19 cellular contexts compared by ENCODE assay signal in genomic region chr1:226884966-226885820, GRCh38. TPM values are rescaled to one million over a fixed set of nuclear protein-coding genes. Genes with fewer than 3 reads are reported as not detected.
DNase-seq lines count a peak whose midpoint lies in the region; ATAC-seq, FAIRE-seq and TF ChIP-seq lines count a peak whose summit lies in the region.
"Had no signal": no experiment of that assay in that cellular context is flagged by ENCODE, and none has a peak within 500 bp of the region (broad histone marks: within the 10 kb centered on the region; RNA-seq: fewer than 3 reads in every experiment).

No MANE protein-coding gene starts in this region.

- FAIRE-seq in frontal cortex (lab: Jason Lieb, UNC) = no peak
- FAIRE-seq: kidney had no signal

- POLR2A ChIA-PET in CD4-positive, alpha-beta memory T cell (lab: Charles Lee; ENCODE audit: partially characterized antibody) = interaction anchor here (1.5 to 4.1 kb wide), 2 partner anchors 54 to 679 kb away, joined by 3 to 64 read pairs; partner anchors contain the start of genes COQ8A and ZNF678

- DNase-seq in CD4-positive, alpha-beta memory T cell = no peak
- DNase-seq in NCI-H82 treated with DMSO at 0.1 percent for 48 hours (lab: John Stamatoyannopoulos, UW; ENCODE audit: unreplicated experiment) (peak; percentile 34), endodermal cell (peak; percentile 56), lower leg skin (ENCODE audit: low spot score in 2 of 2) (no peak), frontal cortex (ENCODE audit: low spot score in 2 of 2) (no peak)
- DNase-seq: activated CD4-positive, CD25-positive, alpha-beta regulatory T cell treated with anti-CD3 and anti-CD28 coated beads, Interleukin-2, amount 50 U/mL, for 72 hours; C1 segment of cervical spinal cord; colonic mucosa; DND-41; HCEC 1CT; heart right ventricle; kidney; NCI-H1417; RPMI8226; SW 1271 had no signal

- H3K4me3 Mint-ChIP-seq in CD4-positive, alpha-beta memory T cell = peak overlapping the region in 5 of 8 donors; percentile 22 to 56 (median 45)
- H3K4me3 Mint-ChIP-seq in endodermal cell = no peak overlapping the region
- H3K4me3 Mint-ChIP-seq: mesothelial cell of epicardium had no signal

- no peaks in the 10 kb centered on the region; the same call in 1 of the 2 replicates for H3K36me3 ChIP-seq in BLaER1
- no peaks in the 10 kb centered on the region for H3K36me3 ChIP-seq in CD4-positive, alpha-beta memory T cell (ENCODE audit: insufficient read depth, low read length)
- peaks cover 51% of the 10 kb centered on the region for H3K36me3 ChIP-seq in endodermal cell (ENCODE audit: control insufficient read depth, insufficient read depth, low read length)
- H3K36me3 ChIP-seq: colonic mucosa had no signal

- ATAC-seq in HG03521 (IDR thresholded peaks at IDR 0.05; ENCODE audit: unreplicated experiment) (no peak), HG02623 (IDR thresholded peaks at IDR 0.05; ENCODE audit: unreplicated experiment) (no peak)

- H3K27ac ChIP-seq in BLaER1 (peak overlapping the region; percentile 74), endodermal cell (ENCODE audit: low read depth, low read length) (no peak overlapping the region)
- H3K27ac ChIP-seq in CD4-positive, alpha-beta memory T cell (ENCODE audit: low read depth, low read length) = no peak overlapping the region
- H3K27ac ChIP-seq: colonic mucosa had no signal

- peak overlapping the region in 3 of 7 donors; percentile 17 to 90 (median 30) for H3K27ac Mint-ChIP-seq in CD4-positive, alpha-beta memory T cell
- no peak overlapping the region for H3K27ac Mint-ChIP-seq in endodermal cell
- H3K27ac Mint-ChIP-seq: mesothelial cell of epicardium had no signal

- no peaks in the 10 kb centered on the region for H3K9me3 ChIP-seq in BLaER1
- no peaks in the 10 kb centered on the region for H3K9me3 ChIP-seq in CD4-positive, alpha-beta memory T cell (ENCODE audit: control insufficient read depth in 1 of 2, low read length in 2 of 2)
- H3K9me3 ChIP-seq in endodermal cell (ENCODE audit: control insufficient read depth, low read length) = no peaks in the 10 kb centered on the region
- H3K9me3 ChIP-seq: colonic mucosa, heart right ventricle had no signal

- peaks cover 32 to 51% (median 43%) of the 10 kb centered on the region in 4 donors for H3K4me1 Mint-ChIP-seq in CD4-positive, alpha-beta memory T cell
- peaks cover 30% of the 10 kb centered on the region for H3K4me1 Mint-ChIP-seq in endodermal cell

- TF ChIP-seq CTCF in endodermal cell (conservative IDR thresholded peaks at IDR 0.05) (no peak), lower leg skin (IDR thresholded peaks at IDR 0.05) (no peak)

- no peak for TF ChIP-seq POLR2A in lower leg skin (IDR thresholded peaks at IDR 0.05)

- H3K9ac ChIP-seq in BLaER1 (peak overlapping the region; percentile 51; the same call in 1 of the 2 replicates), endodermal cell (ENCODE audit: extremely low read depth, low read length, poor library complexity, severe bottlenecking) (no peak overlapping the region)

- intact Hi-C loops in CD4-positive, alpha-beta memory T cell (cut with micrococcal nuclease) = loop anchor here (5.0 kb wide), 1 partner anchor 52 kb away; no protein-coding TSS in a partner anchor
- intact Hi-C loops in lower leg skin (cut with DNase I; ENCODE audit: low total_unique reads) = no loop called here

- H3K27me3 Mint-ChIP-seq in CD4-positive, alpha-beta memory T cell = no peaks in the 10 kb centered on the region
- no peaks in the 10 kb centered on the region for H3K27me3 Mint-ChIP-seq in endodermal cell (ENCODE audit: insufficient read depth)

- H3K4me1 ChIP-seq in BLaER1 (peaks cover 97% of the 10 kb centered on the region), endodermal cell (ENCODE audit: control insufficient read depth, insufficient read depth, low read length) (peaks cover 11% of the 10 kb centered on the region)
- peaks cover 36% of the 10 kb centered on the region for H3K4me1 ChIP-seq in CD4-positive, alpha-beta memory T cell (ENCODE audit: insufficient read depth, low read length)

- H3K4me2 ChIP-seq in BLaER1 = peak overlapping the region; percentile 93

- peaks cover 0 to 2% (median 0%) of the 10 kb centered on the region in 8 donors for H3K9me3 Mint-ChIP-seq in CD4-positive, alpha-beta memory T cell
- no peaks in the 10 kb centered on the region for H3K9me3 Mint-ChIP-seq in endodermal cell
- H3K9me3 Mint-ChIP-seq: mesothelial cell of epicardium had no signal

- WGBS in endodermal cell (ENCODE audit: insufficient coverage in 1 of 2, insufficient read length in 1 of 2), 2 experiments = 90 to 93% methylated on average over 9 to 19 of the region's 20 CpGs
- 84 to 85% methylated on average over 19 to 20 of the region's 20 CpGs for WGBS in lower leg skin, 2 donors

- H3K36me3 Mint-ChIP-seq in CD4-positive, alpha-beta memory T cell = peaks cover 0 to 5% of the 10 kb centered on the region in 2 donors
- H3K36me3 Mint-ChIP-seq in endodermal cell (ENCODE audit: low read depth) = peaks cover 42% of the 10 kb centered on the region

- H3K27me3 ChIP-seq in BLaER1 (no peaks in the 10 kb centered on the region), endodermal cell (ENCODE audit: control insufficient read depth, insufficient read depth, low read length, poor library complexity, severe bottlenecking) (no peaks in the 10 kb centered on the region)
- H3K27me3 ChIP-seq in CD4-positive, alpha-beta memory T cell (ENCODE audit: insufficient read depth, low read length) = no peaks in the 10 kb centered on the region
- H3K27me3 ChIP-seq: colonic mucosa, heart right ventricle had no signal

- H3K4me3 ChIP-seq in BLaER1 (peak overlapping the region; percentile 48), endodermal cell (ENCODE audit: low read length) (no peak overlapping the region), lower leg skin (ENCODE audit: low read depth, poor library complexity, severe bottlenecking) (no peak overlapping the region)
- H3K4me3 ChIP-seq in CD4-positive, alpha-beta memory T cell (ENCODE audit: low read length in 2 of 2) = no peak overlapping the region
- H3K4me3 ChIP-seq: colonic mucosa, heart right ventricle had no signal

- CTCF ChIA-PET in CD4-positive, alpha-beta memory T cell (lab: Charles Lee; ENCODE audit: partially characterized antibody) = interaction anchor here (0.7 to 1.3 kb wide), 2 partner anchors 259 to 276 kb away, joined by 3 read pairs; no protein-coding TSS in a partner anchor

- no peaks in the 10 kb centered on the region for H4K20me1 ChIP-seq in BLaER1

RNA-seq across cellular contexts. Expression of gene PSEN2, which starts 14.8 kb away (rescaled TPM):
- total RNA-seq in CD4-positive, alpha-beta memory T cell = 1 to 10 TPM; 3.5 to 3.7 TPM
- 1 to 10 TPM; 4.0 to 4.9 TPM for polyA plus RNA-seq in CD4-positive, alpha-beta memory T cell
- 10 to 100 TPM; 21.5 to 25.2 TPM for total RNA-seq in endodermal cell
- polyA plus RNA-seq in endodermal cell (2013, experiment 1 of 2) = 11.4 TPM
- 10.1 TPM for polyA plus RNA-seq in endodermal cell (2013, experiment 2 of 2)
- 10 to 100 TPM; 10.9 to 36.0 (median 23.2) TPM for total RNA-seq in lower leg skin
- total RNA-seq in frontal cortex = 33.4 TPM

RNA-seq across cellular contexts. Expression of gene COQ8A, which starts 54.9 kb away (rescaled TPM):
- total RNA-seq in CD4-positive, alpha-beta memory T cell = 10 to 100 TPM; 69.2 to 70.7 TPM
- polyA plus RNA-seq in CD4-positive, alpha-beta memory T cell = 10 to 100 TPM; 43.5 to 49.4 TPM
- 10 to 100 TPM in 1 of 2 donors, 1 to 10 TPM in 1; 6.6 to 14.9 TPM for total RNA-seq in endodermal cell
- polyA plus RNA-seq in endodermal cell (2013, experiment 1 of 2) = 13.1 TPM
- polyA plus RNA-seq in endodermal cell (2013, experiment 2 of 2) = 10.1 TPM
- total RNA-seq in lower leg skin = 10 to 100 TPM; 53.4 to 97.5 (median 72.7) TPM
- total RNA-seq in frontal cortex = 17.5 TPM

Comparison
In these comparisons a context has a peak if more than half of its experiments do, and no peak if none do; other contexts are left out.
1. DNase-seq: peak in NCI-H82 treated with DMSO at 0.1 percent for 48 hours (single experiment) and endodermal cell (single experiment); none in CD4-positive, alpha-beta memory T cell (0 of 5), lower leg skin (0 of 2) and frontal cortex (0 of 2).